18 cellular contexts compared by ENCODE assay signal in genomic region chr1:173294853-173295252, GRCh38.
DNase-seq lines count a peak whose midpoint lies in the region; ATAC-seq, FAIRE-seq and TF ChIP-seq lines count a peak whose summit lies in the region.
"Had no signal": no experiment of that assay in that cellular context is flagged by ENCODE, and none has a peak within 500 bp of the region (broad histone marks: within the 10 kb centered on the region; RNA-seq: fewer than 3 reads in every experiment).

No MANE protein-coding gene starts in this region.

- FAIRE-seq in GM12878 (lab: Jason Lieb, UNC) = no peak
- FAIRE-seq: H1, K562 had no signal

- peaks cover 22% of the 10 kb centered on the region for H3K4me1 ChIP-seq in GM12878 (ENCODE audit: control insufficient read depth, insufficient read depth, low read length)
- H3K4me1 ChIP-seq in osteoblast (ENCODE audit: insufficient read depth, low read length) = peaks cover 7% of the 10 kb centered on the region
- no peaks in the 10 kb centered on the region for H3K4me1 ChIP-seq in gastrocnemius medialis

- H3K4me1 Mint-ChIP-seq in T-helper 2 cell treated with Interferon-gamma antibody and Interleukin-4, amounts not matched to agents 5 μg/mL and 100 μg/mL, for 36 hours (ENCODE audit: low read depth) = peaks cover 15% of the 10 kb centered on the region

- RAD21 ChIA-PET in GM12878 (lab: Charles Lee; ENCODE audit: unreplicated experiment) = interaction anchor here (1.2 to 1.7 kb wide), 3 partner anchors 18 to 71 kb away, joined by 3 to 5 read pairs (median 3); no protein-coding TSS in a partner anchor

- in situ Hi-C loops in GM12878 (cut with MboI) = no loop called here
- in situ Hi-C loops in gastrocnemius medialis (cut with MboI; ENCODE audit: low sequenced_read_pairs in 4 of 4) = no loop called here

- TF ChIP-seq CTCF in GM12878 (IDR thresholded peaks at IDR 0.05 in 2 of 3, conservative IDR thresholded peaks at IDR 0.05 in 1 of 3; ENCODE audit: control insufficient read depth in 2 of 3, extremely low read depth in 1 of 3, insufficient read depth in 1 of 3, low read depth in 3 of 3, low read length in 3 of 3) = no peak
- TF ChIP-seq CTCF in osteoblast (IDR thresholded peaks at IDR 0.05; ENCODE audit: extremely low read depth, low read depth, low read length) = no peak
- no peak for TF ChIP-seq CTCF in gastrocnemius medialis (IDR thresholded peaks at IDR 0.05 in 4 of 5, conservative IDR thresholded peaks at IDR 0.05 in 1 of 5)

- TF ChIP-seq RAD21 in GM12878 (IDR thresholded peaks at IDR 0.05; ENCODE audit: insufficient read depth, low read depth, low read length) = no peak

- H3K9ac ChIP-seq in GM12878 (ENCODE audit: control insufficient read depth, insufficient read depth, low read length) = no peak overlapping the region
- H3K9ac ChIP-seq: BLaER1 had no signal

- intact Hi-C loops in GM12878 (cut with micrococcal nuclease; ENCODE audit: unreplicated experiment) (loop anchor here (5.0 kb wide), 2 partner anchors 37 to 38 kb away; no protein-coding TSS in a partner anchor), gastrocnemius medialis (cut with DNase I; ENCODE audit: low total_unique reads) (no loop called here)

- peaks cover 22% of the 10 kb centered on the region for H3K27me3 Mint-ChIP-seq in T-helper 2 cell treated with Interferon-gamma antibody and Interleukin-4, amounts not matched to agents 5 μg/mL and 100 μg/mL, for 36 hours (ENCODE audit: low read depth)

- H3K79me2 ChIP-seq in GM12878 (ENCODE audit: control insufficient read depth, insufficient read depth, low read length) (no peaks in the 10 kb centered on the region), osteoblast (ENCODE audit: insufficient read depth, low read length) (no peaks in the 10 kb centered on the region)

- no TSS peak for BruUV-seq in GM12878 (replicated peaks; lab: Mats Ljungman, UMichigan)

- H2AFZ ChIP-seq in GM12878 (ENCODE audit: control insufficient read depth, low read depth, low read length) = no peak overlapping the region
- H2AFZ ChIP-seq in osteoblast (ENCODE audit: low read length) = no peak overlapping the region
- H2AFZ ChIP-seq: PC-9 had no signal

- H3K4me3 ChIP-seq in GM12878 (no peak overlapping the region), osteoblast (ENCODE audit: insufficient read depth, low read length) (no peak overlapping the region), gastrocnemius medialis (no peak overlapping the region)
- H3K4me3 ChIP-seq: BLaER1, K562, PC-9 had no signal

- no peak overlapping the region for H3K4me2 ChIP-seq in GM12878 (ENCODE audit: control insufficient read depth, insufficient read depth)
- H3K4me2 ChIP-seq in osteoblast (ENCODE audit: insufficient read depth, low read length) = no peak overlapping the region
- H3K4me2 ChIP-seq: BLaER1, PC-9 had no signal

- DNase-seq in AG20443 (ENCODE audit: low spot score) (peak; percentile 14), HCEC 1CT (peak; percentile 83), GM12878 (ENCODE audit: low read depth, low spot score) (no peak), osteoblast (ENCODE audit: insufficient read length, low spot score, missing footprints) (no peak), gastrocnemius medialis (no peak), SIG-M5 treated with dmso at 0.1 percent for 504 hours (lab: John Stamatoyannopoulos, UW; ENCODE audit: unreplicated experiment) (no peak)
- DNase-seq in T-helper 2 cell treated with Interferon-gamma antibody and Interleukin-4, amounts not matched to agents 5 μg/mL and 100 μg/mL, for 36 hours (ENCODE audit: low spot score) = no peak
- DNase-seq: CD8-positive, alpha-beta memory T cell; NCI-H1092 treated with DMSO at 0.1 percent for 48 hours; NCI-H1694; NCI-H2107; NCI-H748 treated with DMSO at 0.1 percent for 48 hours; PC-9 had no signal

- H4K20me1 ChIP-seq in GM12878 (ENCODE audit: control insufficient read depth, insufficient read depth) (no peaks in the 10 kb centered on the region), osteoblast (ENCODE audit: insufficient read depth, low read length) (no peaks in the 10 kb centered on the region)
- H4K20me1 ChIP-seq: BLaER1 had no signal

- CTCF ChIA-PET in GM12878 (lab: Yijun Ruan, JAX) = interaction anchor here (1.0 to 2.3 kb wide), 4 partner anchors 28 to 92 kb away, joined by 3 to 15 read pairs (median 8); no protein-coding TSS in a partner anchor

- TF ChIP-seq POLR2A in GM12878 (IDR thresholded peaks at IDR 0.05; ENCODE audit: low read depth, low read length) (no peak), gastrocnemius medialis (IDR thresholded peaks at IDR 0.05) (no peak)

- H3K27me3 ChIP-seq in GM12878 (replicated peaks in 1 of 2; ENCODE audit: control insufficient read depth in 2 of 2, insufficient read depth in 2 of 2, low read length in 1 of 2) (no peaks in the 10 kb centered on the region), osteoblast (ENCODE audit: insufficient read depth, low read length) (no peaks in the 10 kb centered on the region), gastrocnemius medialis (no peaks in the 10 kb centered on the region)
- H3K27me3 ChIP-seq: BLaER1 had no signal

- no peak overlapping the region for H3K27ac Mint-ChIP-seq in T-helper 2 cell treated with Interferon-gamma antibody and Interleukin-4, amounts not matched to agents 5 μg/mL and 100 μg/mL, for 36 hours
- H3K27ac Mint-ChIP-seq: CD8-positive, alpha-beta memory T cell had no signal

- H3K4me3 Mint-ChIP-seq in T-helper 2 cell treated with Interferon-gamma antibody and Interleukin-4, amounts not matched to agents 5 μg/mL and 100 μg/mL, for 36 hours = no peak overlapping the region
- H3K4me3 Mint-ChIP-seq: CD8-positive, alpha-beta memory T cell had no signal

- no peaks in the 10 kb centered on the region for H3K9me3 Mint-ChIP-seq in T-helper 2 cell treated with Interferon-gamma antibody and Interleukin-4, amounts not matched to agents 5 μg/mL and 100 μg/mL, for 36 hours

- SMC1A ChIA-PET in GM12878 (lab: Charles Lee; ENCODE audit: uncharacterized antibody, unreplicated experiment) = interaction anchor here (0.8 to 5.0 kb wide), 11 partner anchors 8 to 181 kb away, joined by 3 to 50 read pairs (median 3); no protein-coding TSS in a partner anchor

- WGBS in GM12878 (ENCODE audit: insufficient coverage, insufficient replicate concordance, low lambda C conversion rate, missing lambda C conversion rate) = 74% methylated on average over 2 of the region's 2 CpGs

- no peaks in the 10 kb centered on the region for H3K36me3 Mint-ChIP-seq in T-helper 2 cell treated with Interferon-gamma antibody and Interleukin-4, amounts not matched to agents 5 μg/mL and 100 μg/mL, for 36 hours (ENCODE audit: low read depth)

- ATAC-seq in GM12878 (no peak), GM21717 (IDR thresholded peaks at IDR 0.05; ENCODE audit: unreplicated experiment) (no peak), gastrocnemius medialis (no peak)
- ATAC-seq: K562 had no signal

- H3K27ac ChIP-seq in GM12878 (ENCODE audit: control insufficient read depth, insufficient read depth) = no peak overlapping the region
- H3K27ac ChIP-seq in osteoblast (ENCODE audit: low read depth, low read length) = peak overlapping the region; percentile 17
- H3K27ac ChIP-seq in gastrocnemius medialis = no peak overlapping the region
- H3K27ac ChIP-seq: BLaER1, HL-60, PC-9 had no signal

- POLR2A ChIA-PET in GM12878 (lab: Charles Lee) = interaction anchor here (1.2 kb wide), 1 partner anchor 123 kb away, joined by 5 read pairs; no protein-coding TSS in a partner anchor

- H3K9me3 ChIP-seq in GM12878 (replicated peaks; ENCODE audit: control insufficient read depth, insufficient read depth, low read length) (no peaks in the 10 kb centered on the region; the same call in 2 of the 3 replicates), osteoblast (ENCODE audit: low read depth, low read length) (no peaks in the 10 kb centered on the region), gastrocnemius medialis (no peaks in the 10 kb centered on the region)
- H3K9me3 ChIP-seq: BLaER1 had no signal

- no peaks in the 10 kb centered on the region; a peak in 1 of 4 replicates for H3K36me3 ChIP-seq in GM12878 (ENCODE audit: control insufficient read depth in 2 of 2, insufficient read depth in 2 of 2, low read length in 1 of 2)
- H3K36me3 ChIP-seq in osteoblast (ENCODE audit: insufficient read depth, low read length) = no peaks in the 10 kb centered on the region
- no peaks in the 10 kb centered on the region for H3K36me3 ChIP-seq in gastrocnemius medialis
- H3K36me3 ChIP-seq: BLaER1 had no signal

- TF ChIP-seq EP300 in GM12878 (IDR thresholded peaks at IDR 0.05; ENCODE audit: borderline replicate concordance in 1 of 2, control insufficient read depth in 1 of 2, low read depth in 2 of 2, low read length in 2 of 2) = no peak

TF ChIP-seq in GM12878, 131 proteins besides CTCF, POLR2A, EP300 and RAD21 (continues in another document):
- TF ChIP-seq SKIL (IDR thresholded peaks at IDR 0.05; ENCODE audit: low read depth, poor library complexity, severe bottlenecking) (no peak), POU2F2 (IDR thresholded peaks at IDR 0.05; ENCODE audit: borderline replicate concordance, low read depth, low read length) (no peak), WRNIP1 (IDR thresholded peaks at IDR 0.05; ENCODE audit: borderline replicate concordance, low read depth, low read length) (no peak)

Comparison
In these comparisons a context has a peak if more than half of its experiments do, and no peak if none do; other contexts are left out.
1. DNase-seq: peak in AG20443 (single experiment) and HCEC 1CT (single experiment); none in GM12878 (single experiment), osteoblast (single experiment), gastrocnemius medialis (0 of 2), T-helper 2 cell treated with Interferon-gamma antibody and Interleukin-4, amounts not matched to agents 5 μg/mL and 100 μg/mL, for 36 hours (single experiment) and SIG-M5 treated with dmso at 0.1 percent for 504 hours (single experiment).